ENCODE assay signal across 7 cellular contexts in genomic region chr2:130231656-130232055, GRCh38. TPM values are rescaled to one million over a fixed set of nuclear protein-coding genes. Genes with fewer than 3 reads are reported as not detected.
"Had no signal": no experiment of that assay in that cellular context is flagged by ENCODE, and none has a peak within 500 bp of the region (broad histone marks: within the 10 kb centered on the region; RNA-seq: fewer than 3 reads in every experiment).

No MANE protein-coding gene starts in this region.

- DNase-seq: GOT3, H9, HCEC 1CT, IMR-90 had no signal

- H3K4me3 ChIP-seq: K562 had no signal

- H3K27ac ChIP-seq: KMS-11 had no signal

- ATAC-seq: K562 had no signal

RNA-seq across cellular contexts. Expression of gene TUBA3E, which starts 33.4 kb away (rescaled TPM):
- total RNA-seq: HT-29, IMR-90 had no signal
- polyA plus RNA-seq: IMR-90 had no signal
